21 cellular contexts compared by ENCODE assay signal in genomic region chr7:141221007-141221612, GRCh38.
DNase-seq lines count a peak whose midpoint lies in the region; ATAC-seq, FAIRE-seq and TF ChIP-seq lines count a peak whose summit lies in the region.
"Had no signal": no experiment of that assay in that cellular context is flagged by ENCODE, and none has a peak within 500 bp of the region (broad histone marks: within the 10 kb centered on the region; RNA-seq: fewer than 3 reads in every experiment).

No MANE protein-coding gene starts in this region.

- FAIRE-seq in K562 (lab: Jason Lieb, UNC): no peak
- FAIRE-seq: A204.1 had no signal

- TF ChIP-seq POLR2A in K562 (conservative IDR thresholded peaks at IDR 0.05): no peak

- no peak for TF ChIP-seq EP300 in K562 (IDR thresholded peaks at IDR 0.05; ENCODE audit: low read length)

- peaks cover 4% of the 10 kb centered on the region for H3K27me3 Mint-ChIP-seq in activated CD4-positive, alpha-beta T cell treated with anti-CD3 and anti-CD28 coated beads, Interleukin-2, amount 10 ng/mL, durations not matched to agents 24 days and 14 days
- no peaks in the 10 kb centered on the region for H3K27me3 Mint-ChIP-seq in neural progenitor cell (ENCODE audit: insufficient read depth, low read depth)

- BruUV-seq in PC-3 (replicated peaks; lab: Mats Ljungman, UMichigan): no TSS peak
- no TSS peak for BruUV-seq in K562 (replicated peaks; lab: Mats Ljungman, UMichigan)

- intact Hi-C loops in activated CD4-positive, alpha-beta T cell treated with anti-CD3 and anti-CD28 coated beads, Interleukin-2, amount 10 ng/mL, durations not matched to agents 24 days and 14 days (cut with micrococcal nuclease): no loop called here
- intact Hi-C loops in PC-3 (cut with micrococcal nuclease) (no loop called here), K562 (cut with micrococcal nuclease) (loop anchor here (2.0 kb wide), 1 partner anchor 150 kb away; no protein-coding TSS in a partner anchor)

- no peak overlapping the region for H3K4me3 Mint-ChIP-seq in activated CD4-positive, alpha-beta T cell treated with anti-CD3 and anti-CD28 coated beads, Interleukin-2, amount 10 ng/mL, durations not matched to agents 24 days and 14 days
- H3K4me3 Mint-ChIP-seq in neural progenitor cell: no peak overlapping the region
- H3K4me3 Mint-ChIP-seq: activated CD8-positive, alpha-beta memory T cell treated with anti-CD3 and anti-CD28 coated beads, Interleukin-2, amount 10 ng/mL, durations not matched to agents 7 days and 5 days; central memory CD8-positive, alpha-beta T cell; type B pancreatic cell had no signal

- 0% methylated on average over 2 of the region's 2 CpGs for WGBS in K562 (ENCODE audit: insufficient coverage, low coverage, missing lambda C conversion rate)

- CTCF ChIA-PET in PC-3 (lab: Charles Lee): no interaction called here
- CTCF ChIA-PET in K562 (lab: Yijun Ruan, JAX; ENCODE audit: low intra/inter-chr PET ratio): interaction anchor here (0.6 kb wide), 1 partner anchor 410 kb away, joined by 3 read pairs; no protein-coding TSS in a partner anchor

- H4K20me1 ChIP-seq in PC-3 (ENCODE audit: low read length) (no peaks in the 10 kb centered on the region), K562 (replicated peaks; ENCODE audit: control insufficient read depth, insufficient read depth, low read length) (no peaks in the 10 kb centered on the region), neural progenitor cell (ENCODE audit: low read depth) (peaks cover 10% of the 10 kb centered on the region)

- TF ChIP-seq CTCF in PC-3 (conservative IDR thresholded peaks at IDR 0.05; ENCODE audit: low read depth, low read length): no peak
- no peak for TF ChIP-seq CTCF in K562 (IDR thresholded peaks at IDR 0.05 in 2 of 3, conservative IDR thresholded peaks at IDR 0.05 in 1 of 3; ENCODE audit: insufficient read depth in 2 of 3, low read depth in 1 of 3, low read length in 3 of 3)
- TF ChIP-seq CTCF in neural progenitor cell (IDR thresholded peaks at IDR 0.05): no peak

- H3K27ac ChIP-seq in PC-3 (ENCODE audit: low read length) (no peak overlapping the region), K562 (ENCODE audit: extremely low read depth, low read depth, low read length) (no peak overlapping the region), neural progenitor cell (no peak overlapping the region)
- H3K27ac ChIP-seq: C4-2B had no signal

- no peak for ATAC-seq in PC-3
- no peak for ATAC-seq in K562
- no peak for ATAC-seq in HG02938 (IDR thresholded peaks at IDR 0.05; ENCODE audit: unreplicated experiment)
- ATAC-seq in GM18858 (IDR thresholded peaks at IDR 0.05; ENCODE audit: unreplicated experiment): no peak
- ATAC-seq: activated CD8-positive, alpha-beta memory T cell treated with anti-CD3 and anti-CD28 coated beads, Interleukin-2, amount 10 ng/mL, durations not matched to agents 7 days and 5 days; mucosa of descending colon; right cardiac atrium had no signal

- POLR2A ChIA-PET in PC-3 (lab: Charles Lee; ENCODE audit: unreplicated experiment): no interaction called here
- POLR2A ChIA-PET in K562 (lab: Yijun Ruan, JAX): no interaction called here

- no peaks in the 10 kb centered on the region for H3K4me1 ChIP-seq in PC-3 (ENCODE audit: insufficient read depth, low read length)
- H3K4me1 ChIP-seq in K562 (replicated peaks in 1 of 2; ENCODE audit: control insufficient read depth in 2 of 2, insufficient read depth in 2 of 2, low read length in 2 of 2): no peaks in the 10 kb centered on the region
- no peaks in the 10 kb centered on the region for H3K4me1 ChIP-seq in neural progenitor cell

- no peaks in the 10 kb centered on the region for H3K9me3 ChIP-seq in PC-3 (ENCODE audit: low read length)
- H3K9me3 ChIP-seq in K562 (replicated peaks; ENCODE audit: control insufficient read depth, insufficient read depth, low read depth, low read length): no peaks in the 10 kb centered on the region
- H3K9me3 ChIP-seq in neural progenitor cell (ENCODE audit: low read depth): no peaks in the 10 kb centered on the region
- H3K9me3 ChIP-seq: mucosa of descending colon had no signal

- H3F3A ChIP-seq in PC-3 (ENCODE audit: low read length, unreplicated experiment) (no peaks in the 10 kb centered on the region), neural progenitor cell (ENCODE audit: low read depth) (no peaks in the 10 kb centered on the region)

- H2AFZ ChIP-seq in PC-3 (ENCODE audit: low read length) (no peak overlapping the region), K562 (ENCODE audit: low read depth, low read length) (no peak overlapping the region), neural progenitor cell (replicated peaks) (no peak overlapping the region)

- no peaks in the 10 kb centered on the region for H3K36me3 Mint-ChIP-seq in activated CD4-positive, alpha-beta T cell treated with anti-CD3 and anti-CD28 coated beads, Interleukin-2, amount 10 ng/mL, durations not matched to agents 24 days and 14 days (ENCODE audit: low read depth)
- no peaks in the 10 kb centered on the region for H3K36me3 Mint-ChIP-seq in neural progenitor cell
- H3K36me3 Mint-ChIP-seq: activated CD8-positive, alpha-beta memory T cell treated with anti-CD3 and anti-CD28 coated beads, Interleukin-2, amount 10 ng/mL, durations not matched to agents 7 days and 5 days; type B pancreatic cell had no signal

- peak; percentile 57 for DNase-seq in activated CD4-positive, alpha-beta T cell treated with anti-CD3 and anti-CD28 coated beads, Interleukin-2, amount 10 ng/mL, durations not matched to agents 24 days and 14 days
- DNase-seq in activated CD4-positive, alpha-beta T cell treated with anti-CD3 and anti-CD28 coated beads, Interleukin-2, amount 50 U/mL, for 4 hours: no peak
- DNase-seq in PC-3 (peak; percentile 22), K562 (ENCODE audit: extremely low read depth in 1 of 4, low spot score in 3 of 4) (no peak), neural progenitor cell (ENCODE audit: low spot score) (peak; percentile 66), UCSD-AML1 (lab: John Stamatoyannopoulos, UW; ENCODE audit: unreplicated experiment) (no peak)
- DNase-seq: activated CD4-positive, CD25-positive, alpha-beta regulatory T cell; activated CD8-positive, alpha-beta memory T cell treated with anti-CD3 and anti-CD28 coated beads, Interleukin-2, amount 10 ng/mL, durations not matched to agents 7 days and 5 days; activated effector memory CD4-positive, alpha-beta T cell treated with Interleukin-2 at 50 U/mL for 16 hours; effector CD8-positive, alpha-beta T cell; IMR-90; mucosa of descending colon; occipital lobe; right cardiac atrium; stimulated activated naive CD4-positive, alpha-beta T cell treated with Interleukin-2 at 50 U/mL for 16 hours had no signal

- TF ChIP-seq RAD21 in K562 (CRISPR knock-in tag; conservative IDR thresholded peaks at IDR 0.05 in 1 of 2, IDR thresholded peaks at IDR 0.05 in 1 of 2): no peak

- in situ Hi-C loops in K562 (cut with MboI): no loop called here

- H3K4me3 ChIP-seq in PC-3 (ENCODE audit: low read length) (no peak overlapping the region), K562 (no peak overlapping the region), neural progenitor cell (no peak overlapping the region)
- H3K4me3 ChIP-seq: mucosa of descending colon had no signal

- H3K36me3 ChIP-seq in PC-3 (ENCODE audit: low read depth, low read length): no peaks in the 10 kb centered on the region
- H3K36me3 ChIP-seq in K562 (ENCODE audit: control insufficient read depth, insufficient read depth, low read length): no peaks in the 10 kb centered on the region
- H3K36me3 ChIP-seq in neural progenitor cell: no peaks in the 10 kb centered on the region

- H3K79me2 ChIP-seq in PC-3 (ENCODE audit: low read length) (no peaks in the 10 kb centered on the region), K562 (ENCODE audit: control insufficient read depth, insufficient read depth, low read length) (no peaks in the 10 kb centered on the region), neural progenitor cell (ENCODE audit: low read depth) (no peaks in the 10 kb centered on the region)

- no peaks in the 10 kb centered on the region for H3K9me3 Mint-ChIP-seq in activated CD4-positive, alpha-beta T cell treated with anti-CD3 and anti-CD28 coated beads, Interleukin-2, amount 10 ng/mL, durations not matched to agents 24 days and 14 days
- H3K9me3 Mint-ChIP-seq in neural progenitor cell: no peaks in the 10 kb centered on the region
- H3K9me3 Mint-ChIP-seq: central memory CD8-positive, alpha-beta T cell; type B pancreatic cell had no signal

- no peaks in the 10 kb centered on the region for H3K9me1 ChIP-seq in K562 (ENCODE audit: control insufficient read depth, insufficient read depth, low read length)

- H3K9me2 ChIP-seq in PC-3 (replicated peaks; ENCODE audit: low read length): no peaks in the 10 kb centered on the region

- no peaks in the 10 kb centered on the region for H3K27me3 ChIP-seq in PC-3 (ENCODE audit: low read length)
- H3K27me3 ChIP-seq in K562 (ENCODE audit: control insufficient read depth in 2 of 2, insufficient read depth in 2 of 2, low read length in 2 of 2): peaks cover 0 to 23% of the 10 kb centered on the region in 2 experiments; a peak in 3 of 5 replicates
- no peaks in the 10 kb centered on the region for H3K27me3 ChIP-seq in neural progenitor cell

- no peak overlapping the region for H3K27ac Mint-ChIP-seq in activated CD4-positive, alpha-beta T cell treated with anti-CD3 and anti-CD28 coated beads, Interleukin-2, amount 10 ng/mL, durations not matched to agents 24 days and 14 days
- no peak overlapping the region for H3K27ac Mint-ChIP-seq in neural progenitor cell
- H3K27ac Mint-ChIP-seq: activated CD8-positive, alpha-beta memory T cell treated with anti-CD3 and anti-CD28 coated beads, Interleukin-2, amount 10 ng/mL, durations not matched to agents 7 days and 5 days; type B pancreatic cell had no signal

- H3K4me2 ChIP-seq in PC-3 (ENCODE audit: low read length) (no peak overlapping the region), K562 (ENCODE audit: insufficient read depth, low read length) (no peak overlapping the region), neural progenitor cell (no peak overlapping the region)

- H3K9ac ChIP-seq in PC-3 (ENCODE audit: low read length) (no peak overlapping the region), K562 (ENCODE audit: insufficient read depth in 1 of 2, low read depth in 2 of 2, low read length in 2 of 2) (no peak overlapping the region), neural progenitor cell (no peak overlapping the region)

- H3K4me1 Mint-ChIP-seq in activated CD4-positive, alpha-beta T cell treated with anti-CD3 and anti-CD28 coated beads, Interleukin-2, amount 10 ng/mL, durations not matched to agents 24 days and 14 days: no peaks in the 10 kb centered on the region
- no peaks in the 10 kb centered on the region for H3K4me1 Mint-ChIP-seq in neural progenitor cell
- H3K4me1 Mint-ChIP-seq: activated CD8-positive, alpha-beta memory T cell treated with anti-CD3 and anti-CD28 coated beads, Interleukin-2, amount 10 ng/mL, durations not matched to agents 7 days and 5 days; central memory CD8-positive, alpha-beta T cell had no signal

TF ChIP-seq in K562, 482 proteins besides CTCF, POLR2A, EP300 and RAD21 (continues in another document):
- no peak for TF ChIP-seq PYGO2 (tag; IDR thresholded peaks at IDR 0.05)
- TF ChIP-seq EHMT2 (IDR thresholded peaks at IDR 0.05): peak; percentile 95
- TF ChIP-seq MIER1 (IDR thresholded peaks at IDR 0.05; ENCODE audit: low read depth): peak; percentile 88

Comparison
In these comparisons a context has a peak if more than half of its experiments do, and no peak if none do; other contexts are left out.
1. DNase-seq: peak in activated CD4-positive, alpha-beta T cell treated with anti-CD3 and anti-CD28 coated beads, Interleukin-2, amount 10 ng/mL, durations not matched to agents 24 days and 14 days (single experiment), PC-3 (single experiment) and neural progenitor cell (single experiment); none in activated CD4-positive, alpha-beta T cell treated with anti-CD3 and anti-CD28 coated beads, Interleukin-2, amount 50 U/mL, for 4 hours (0 of 2), K562 (0 of 4) and UCSD-AML1 (single experiment).